ENCODE assay signal across 18 cellular contexts in the genomic region with DNA sequence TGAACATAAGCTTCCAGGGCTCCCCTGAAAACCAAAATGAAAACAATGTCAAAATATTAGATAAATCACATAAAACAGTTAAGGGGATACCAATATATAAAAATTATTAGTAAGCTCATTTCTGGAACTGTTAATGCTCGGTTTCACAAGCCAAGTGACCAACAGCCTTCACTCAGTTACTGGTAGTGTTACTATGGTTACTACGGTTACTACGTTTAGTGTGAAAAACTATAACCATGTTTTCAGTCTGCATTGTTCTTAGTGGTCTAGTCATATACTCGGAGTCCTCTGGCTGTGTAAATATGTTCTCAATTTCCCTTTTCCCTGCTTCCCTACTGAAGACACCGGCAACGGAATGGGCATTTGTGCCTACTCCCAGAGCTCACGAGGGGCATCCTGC. TPM values are rescaled to one million over a fixed set of nuclear protein-coding genes. Genes with fewer than 3 reads are reported as not detected.
DNase-seq lines count a peak whose midpoint lies in the region; ATAC-seq, FAIRE-seq and TF ChIP-seq lines count a peak whose summit lies in the region.
"Had no signal": no experiment of that assay in that cellular context is flagged by ENCODE, and none has a peak within 500 bp of the region (broad histone marks: within the 10 kb centered on the region; RNA-seq: fewer than 3 reads in every experiment).

No MANE protein-coding gene starts in this region.

- no peak for DNase-seq in activated T-cell treated with anti-CD3 and anti-CD28 coated beads, Interleukin-2, amount 50 U/mL, for 24 hours
- DNase-seq in activated T-cell treated with anti-CD3 and anti-CD28 coated beads, Interleukin-2, amount 50 U/mL, for 1 hour = no peak
- no peak for DNase-seq in HepG2 (ENCODE audit: low spot score)
- no peak for DNase-seq in right lobe of liver
- DNase-seq in endothelial cell (ENCODE audit: low spot score) = no peak
- DNase-seq in cerebellar cortex (ENCODE audit: low spot score) = no peak
- no peak for DNase-seq in NCI-H1436 (lab: John Stamatoyannopoulos, UW)
- DNase-seq: 8988T, AML-193, DMS153, DMS79 treated with DMSO at 0.1 percent for 48 hours, EL, GOT3, H9 had no signal

- TF ChIP-seq CTCF in HepG2 (CRISPR knock-in tag; IDR thresholded peaks at IDR 0.05) (no peak), right lobe of liver (IDR thresholded peaks at IDR 0.05) (no peak), endothelial cell (IDR thresholded peaks at IDR 0.05; ENCODE audit: unreplicated experiment) (no peak)

- no peak for FAIRE-seq in HepG2 (lab: Jason Lieb, UNC)
- FAIRE-seq: D721Med, G401.6 had no signal

- H2AFZ ChIP-seq in HepG2 (ENCODE audit: low read length) = no peak overlapping the region

- peaks cover 94% of the 10 kb centered on the region for H3K36me3 Mint-ChIP-seq in activated T-cell treated with anti-CD3 and anti-CD28 coated beads, Interleukin-2, amount 50 U/mL, for 24 hours (ENCODE audit: low read depth)
- H3K36me3 Mint-ChIP-seq in endothelial cell (ENCODE audit: low read depth, unreplicated experiment) = peaks cover 14% of the 10 kb centered on the region

- in situ Hi-C loops in HepG2 (cut with HindIII; ENCODE audit: extremely low pct_ligation_motif_present, low pct_unique_long_range_greater_than_20kb) = loop anchor here (25.0 kb wide), 2 partner anchors 509 to 684 kb away; a partner anchor contains a TSS

- H4K20me1 ChIP-seq in HepG2 (ENCODE audit: insufficient read depth, low read length) = no peaks in the 10 kb centered on the region
- H4K20me1 ChIP-seq: BLaER1 had no signal

- no peak for TF ChIP-seq RAD21 in HepG2 (CRISPR knock-in tag; IDR thresholded peaks at IDR 0.05)

- H3K79me2 ChIP-seq in HepG2 (ENCODE audit: insufficient read depth, low read length) = no peaks in the 10 kb centered on the region

- H3K4me3 Mint-ChIP-seq in activated T-cell treated with anti-CD3 and anti-CD28 coated beads, Interleukin-2, amount 50 U/mL, for 24 hours = no peak overlapping the region
- H3K4me3 Mint-ChIP-seq in endothelial cell (ENCODE audit: unreplicated experiment) = no peak overlapping the region
- H3K4me3 Mint-ChIP-seq: H9 had no signal

- BruUV-seq in HepG2 (replicated peaks; lab: Mats Ljungman, UMichigan) = no TSS peak

- no peaks in the 10 kb centered on the region for H3K9me3 ChIP-seq in HepG2 (ENCODE audit: low read length)
- no peaks in the 10 kb centered on the region for H3K9me3 ChIP-seq in right lobe of liver
- H3K9me3 ChIP-seq: BLaER1 had no signal

- H3K4me2 ChIP-seq in HepG2 (ENCODE audit: low read depth, low read length) = no peak overlapping the region
- H3K4me2 ChIP-seq: BLaER1 had no signal

- POLR2A ChIA-PET in HepG2 (lab: Yijun Ruan, JAX) = no interaction called here

- H3K4me1 ChIP-seq in HepG2 (ENCODE audit: insufficient read depth, low read length) = no peaks in the 10 kb centered on the region
- no peaks in the 10 kb centered on the region for H3K4me1 ChIP-seq in right lobe of liver

- H3K27ac ChIP-seq in HepG2 (ENCODE audit: extremely low read length, insufficient read depth, low read length) (no peak overlapping the region), right lobe of liver (no peak overlapping the region)
- H3K27ac ChIP-seq: BLaER1 had no signal

- no peaks in the 10 kb centered on the region for H3K27me3 Mint-ChIP-seq in activated T-cell treated with anti-CD3 and anti-CD28 coated beads, Interleukin-2, amount 50 U/mL, for 24 hours
- H3K27me3 Mint-ChIP-seq in endothelial cell (ENCODE audit: unreplicated experiment) = peaks cover 2% of the 10 kb centered on the region

- no peaks in the 10 kb centered on the region for H3K9me3 Mint-ChIP-seq in activated T-cell treated with anti-CD3 and anti-CD28 coated beads, Interleukin-2, amount 50 U/mL, for 24 hours
- H3K9me3 Mint-ChIP-seq in endothelial cell (ENCODE audit: unreplicated experiment) = no peaks in the 10 kb centered on the region
- H3K9me3 Mint-ChIP-seq: H9 had no signal

- H3K9ac ChIP-seq in HepG2 (ENCODE audit: insufficient read depth, low read depth, low read length) = no peak overlapping the region
- H3K9ac ChIP-seq: BLaER1 had no signal

- WGBS in HepG2 (ENCODE audit: low lambda C conversion rate) = over 99% methylated on average over 7 of the region's 7 CpGs
- whole genome bisulfite sequencing in right lobe of liver (ENCODE audit: insufficient coverage, low coverage, low lambda C conversion rate, missing lambda C conversion rate) = 92% methylated on average over 5 of the region's 7 CpGs

- ATAC-seq in HepG2 (no peak), right lobe of liver (no peak)

- CTCF ChIA-PET in HepG2 (lab: Yijun Ruan, JAX; ENCODE audit: low intra/inter-chr PET ratio, low total read pairs) = no interaction called here

- H3K4me3 ChIP-seq in HepG2 (replicated peaks in 1 of 3; ENCODE audit: insufficient read depth in 1 of 3, low read depth in 2 of 3, low read length in 3 of 3) = no peak overlapping the region
- H3K4me3 ChIP-seq in right lobe of liver = no peak overlapping the region
- H3K4me3 ChIP-seq: BLaER1 had no signal

- intact Hi-C loops in HepG2 (cut with micrococcal nuclease; ENCODE audit: unreplicated experiment) (loop anchor here (5.0 kb wide), 1 partner anchor 524 kb away; no protein-coding TSS in a partner anchor), right lobe of liver (cut with DNase I) (no loop called here)

- H3K4me1 Mint-ChIP-seq in activated T-cell treated with anti-CD3 and anti-CD28 coated beads, Interleukin-2, amount 50 U/mL, for 24 hours (ENCODE audit: low read depth) = no peaks in the 10 kb centered on the region
- no peaks in the 10 kb centered on the region for H3K4me1 Mint-ChIP-seq in endothelial cell (ENCODE audit: unreplicated experiment)
- H3K4me1 Mint-ChIP-seq: H9 had no signal

- TF ChIP-seq POLR2A in HepG2 (IDR thresholded peaks at IDR 0.05; ENCODE audit: insufficient read depth in 1 of 2, low read depth in 2 of 2, low read length in 2 of 2) (no peak), right lobe of liver (IDR thresholded peaks at IDR 0.05) (no peak)

- peaks cover 2 to 47% of the 10 kb centered on the region in 2 experiments; a peak in 3 of 5 replicates for H3K36me3 ChIP-seq in HepG2 (replicated peaks in 1 of 2; ENCODE audit: control insufficient read depth in 1 of 2, insufficient read depth in 2 of 2, low read length in 2 of 2)
- H3K36me3 ChIP-seq in right lobe of liver = peaks cover 0 to 62% (median 26%) of the 10 kb centered on the region in 4 donors

- H3K27ac Mint-ChIP-seq in activated T-cell treated with anti-CD3 and anti-CD28 coated beads, Interleukin-2, amount 50 U/mL, for 24 hours = peak overlapping the region; percentile 18
- peak overlapping the region; percentile 61 for H3K27ac Mint-ChIP-seq in endothelial cell (ENCODE audit: unreplicated experiment)

- TF ChIP-seq EP300 in HepG2 (IDR thresholded peaks at IDR 0.05; ENCODE audit: low read depth in 2 of 2, low read length in 2 of 2) (no peak), HepG2 (CRISPR knock-in tag; IDR thresholded peaks at IDR 0.05; ENCODE audit: borderline replicate concordance) (no peak)

- H3K27me3 ChIP-seq in HepG2 (ENCODE audit: control insufficient read depth in 1 of 2, insufficient read depth in 2 of 2, low read length in 2 of 2) (no peaks in the 10 kb centered on the region), right lobe of liver (no peaks in the 10 kb centered on the region)
- H3K27me3 ChIP-seq: BLaER1 had no signal

TF ChIP-seq in HepG2, 621 proteins besides CTCF, POLR2A, EP300 and RAD21 (continues in another document):
- TF ChIP-seq NFYB (CRISPR knock-in tag; IDR thresholded peaks at IDR 0.05) = no peak
- peak; percentile 4; the same call in 1 of the 2 replicates for TF ChIP-seq RFX1 (IDR thresholded peaks at IDR 0.05)
- no peak for TF ChIP-seq ARNTL (CRISPR knock-in tag; IDR thresholded peaks at IDR 0.05)

TF ChIP-seq in PFSK-1, 5 proteins besides CTCF, POLR2A, EP300 and RAD21:
- TF ChIP-seq TAF1 (IDR thresholded peaks at IDR 0.05; ENCODE audit: borderline replicate concordance, insufficient read depth, low read length) = no peak
- TF ChIP-seq POLR2AphosphoS5 (IDR thresholded peaks at IDR 0.05; ENCODE audit: low read depth, low read length) = peak; percentile 32; the same call in 1 of the 2 replicates
- no peak for TF ChIP-seq FOXP2 (optimal IDR thresholded peaks at IDR 0.05; ENCODE audit: borderline replicate concordance, extremely low read depth, extremely low read length, insufficient read depth)

RNA-seq across cellular contexts. Expression of a gene that starts 34.8 kb away (rescaled TPM):
- 22.9 and 29.8 TPM in 2 replicates for total RNA-seq in HepG2 (2016; rRNA removed; fragmentation: Illumina TruSeq; extraction: Trizol)
- total RNA-seq in HepG2 (2016; cell fraction: cytosol; rRNA removed; fragmentation: Illumina TruSeq; extraction: Trizol; ENCODE audit: low read depth) = 4.4 and 5.2 TPM in 2 replicates
- total RNA-seq in HepG2 (2016; cell fraction: insoluble cytoplasmic fraction; rRNA removed; fragmentation: Illumina TruSeq; extraction: Trizol) = 19.6 and 28.9 TPM in 2 replicates
- 8.0 and 9.4 TPM in 2 replicates for total RNA-seq in HepG2 (2016; cell fraction: membrane; rRNA removed; fragmentation: Illumina TruSeq; extraction: Trizol)
- 16.5 and 18.0 TPM in 2 replicates for total RNA-seq in HepG2 (2016; cell fraction: nucleus; rRNA removed; fragmentation: Illumina TruSeq; extraction: Trizol)
- 37.8 and 44.1 TPM in 2 replicates for polyA plus RNA-seq in HepG2 (2011; rRNA removed)
- 24.4 and 33.9 TPM in 2 replicates for polyA plus RNA-seq in HepG2 (2011; cell fraction: cytosol; rRNA removed)
- 24.5 and 27.2 TPM in 2 replicates for polyA plus RNA-seq in HepG2 (2011; cell fraction: nucleus; rRNA removed)
- 40.5 and 54.8 TPM in 2 replicates for polyA plus RNA-seq in HepG2 (2012)
- 1.5 TPM in 2 replicates for polyA plus RNA-seq in HepG2 (2016; cell fraction: cytosol; fragmentation: Illumina TruSeq; extraction: Trizol; ENCODE audit: low read depth)
- 21.0 and 21.2 TPM in 2 replicates for polyA plus RNA-seq in HepG2 (2016; cell fraction: insoluble cytoplasmic fraction; fragmentation: Illumina TruSeq; extraction: Trizol; ENCODE audit: low read depth)
- polyA plus RNA-seq in HepG2 (2016; cell fraction: membrane; fragmentation: Illumina TruSeq; extraction: Trizol; ENCODE audit: low read depth) = 3.2 and 3.9 TPM in 2 replicates
- polyA plus RNA-seq in HepG2 (2016; cell fraction: nucleus; fragmentation: Illumina TruSeq; extraction: Trizol; ENCODE audit: insufficient read depth, low read depth) = 13.2 and 18.0 TPM in 2 replicates
- polyA minus RNA-seq in HepG2 (2011; rRNA and poly(A)+ RNA removed; ENCODE audit: low replicate concordance) = 46.4 and 47.9 TPM in 2 replicates
- 25.5 and 31.9 TPM in 2 replicates for polyA minus RNA-seq in HepG2 (2011; cell fraction: cytosol; rRNA and poly(A)+ RNA removed)
- polyA minus RNA-seq in HepG2 (2011; cell fraction: nucleus; rRNA and poly(A)+ RNA removed) = 109 and 115 TPM in 2 replicates
- total RNA-seq in right lobe of liver = 10 to 100 TPM; 30.2 to 50.0 (median 36.9) TPM
- polyA plus RNA-seq in PFSK-1 (2012; ENCODE audit: insufficient read length, low read depth) = 24.6 TPM
- total RNA-seq in endothelial cell (ENCODE audit: unreplicated experiment) = 50.9 TPM
